19 cellular contexts compared by ENCODE assay signal in the genomic region with DNA sequence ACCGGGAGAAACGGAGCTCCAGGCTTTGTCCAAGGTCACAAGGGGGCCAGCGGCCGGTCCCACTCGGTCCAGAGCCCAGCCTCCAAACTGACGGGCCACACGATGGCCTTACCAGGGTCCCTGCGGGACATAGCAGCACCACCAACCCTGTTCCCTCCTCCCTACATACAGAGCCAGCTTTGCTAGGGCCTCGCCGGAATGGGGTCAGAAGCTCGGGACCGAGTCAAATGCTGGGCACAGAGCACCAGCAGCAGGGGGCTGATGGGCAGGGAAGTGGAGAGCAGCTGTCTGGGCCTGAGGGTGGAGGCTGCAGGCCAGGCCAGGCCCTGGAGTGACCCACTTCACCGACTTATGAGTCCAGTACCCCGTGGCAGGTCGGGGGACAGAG. TPM values are rescaled to one million over a fixed set of nuclear protein-coding genes. Genes with fewer than 3 reads are reported as not detected.
A peak's percentile ranks its signal among the peaks of the same experiment; 100 is the strongest.
DNase-seq lines count a peak whose midpoint lies in the region; ATAC-seq and TF ChIP-seq lines count a peak whose summit lies in the region.
"Had no signal": no experiment of that assay in that cellular context is flagged by ENCODE, and none has a peak within 500 bp of the region (broad histone marks: within the 10 kb centered on the region; RNA-seq: fewer than 3 reads in every experiment).

No MANE protein-coding gene starts in this region.

- H3K27me3 Mint-ChIP-seq in WTC11 (ENCODE audit: low read depth): peaks cover 22% of the 10 kb centered on the region

- H3K9me3 ChIP-seq in SK-N-SH (no peaks in the 10 kb centered on the region), iPS-20b (ENCODE audit: insufficient read depth, low read depth, low read length) (no peaks in the 10 kb centered on the region)
- H3K9me3 ChIP-seq: BLaER1, colonic mucosa, testis had no signal

- H3K4me1 ChIP-seq in SK-N-SH (ENCODE audit: control insufficient read depth in 1 of 2, insufficient read depth in 2 of 2, low read depth in 1 of 2, low read length in 1 of 2): peaks cover 0 to 11% of the 10 kb centered on the region in 2 experiments; a peak in 1 of 4 replicates
- H3K4me1 ChIP-seq in iPS-20b (ENCODE audit: insufficient read depth, low read length): no peaks in the 10 kb centered on the region
- H3K4me1 ChIP-seq: BLaER1, colonic mucosa, testis had no signal

- H3K36me3 ChIP-seq in SK-N-SH (replicated peaks in 1 of 2; ENCODE audit: control insufficient read depth in 1 of 2, insufficient read depth in 2 of 2, low read length in 1 of 2) (no peaks in the 10 kb centered on the region), iPS-20b (ENCODE audit: insufficient read depth, low read depth, low read length) (no peaks in the 10 kb centered on the region)
- H3K36me3 ChIP-seq: BLaER1, colonic mucosa had no signal

- H3K27ac Mint-ChIP-seq in WTC11: no peak overlapping the region
- H3K27ac Mint-ChIP-seq: activated CD4-positive, alpha-beta memory T cell treated with anti-CD3 and anti-CD28 coated beads, Interleukin-2, amount 10 ng/mL, durations not matched to agents 7 days and 5 days; activated naive CD8-positive, alpha-beta T cell treated with anti-CD3 and anti-CD28 coated beads for 36 hours had no signal

- H3K36me3 Mint-ChIP-seq in WTC11: no peaks in the 10 kb centered on the region
- H3K36me3 Mint-ChIP-seq: activated naive CD8-positive, alpha-beta T cell treated with anti-CD3 and anti-CD28 coated beads for 36 hours had no signal

- H3K4me2 ChIP-seq in SK-N-SH: no peak overlapping the region
- H3K4me2 ChIP-seq: BLaER1 had no signal

- no peak for DNase-seq in SK-N-SH
- DNase-seq in WTC11 (ENCODE audit: low spot score): no peak
- DNase-seq in sciatic nerve (ENCODE audit: low spot score): peak; percentile 47
- no peak for DNase-seq in activated CD8-positive, alpha-beta memory T cell treated with anti-CD3 and anti-CD28 coated beads for 24 hours
- DNase-seq: activated CD4-positive, alpha-beta memory T cell treated with anti-CD3 and anti-CD28 coated beads, Interleukin-2, amount 10 ng/mL, durations not matched to agents 7 days and 5 days; activated naive CD8-positive, alpha-beta T cell treated with anti-CD3 and anti-CD28 coated beads for 36 hours; DMS153; HCEC 1CT; KG1; stimulated activated CD8-positive, alpha-beta memory T cell treated with anti-CD3 and anti-CD28 coated beads, Interleukin-4, amount 100 ng/mL, for 48 hours had no signal

- intact Hi-C loops in sciatic nerve (cut with DNase I): no loop called here

- POLR2A ChIA-PET in SK-N-SH (lab: Yijun Ruan, JAX): no interaction called here
- POLR2A ChIA-PET in WTC11 (lab: Charles Lee): no interaction called here

- peaks cover 8% of the 10 kb centered on the region for H3F3A ChIP-seq in SK-N-SH (replicated peaks; ENCODE audit: insufficient read depth)

- peaks cover 10% of the 10 kb centered on the region for H3K4me1 Mint-ChIP-seq in WTC11

- 96% methylated on average over 3 of the region's 15 CpGs for WGBS in SK-N-SH (ENCODE audit: low lambda C conversion rate)

- no peak for TF ChIP-seq EP300 in SK-N-SH (IDR thresholded peaks at IDR 0.05; ENCODE audit: borderline replicate concordance in 1 of 2, low read depth in 1 of 2, low read length in 1 of 2)

- TF ChIP-seq CTCF in SK-N-SH (IDR thresholded peaks at IDR 0.05) (no peak), WTC11 (IDR thresholded peaks at IDR 0.05) (no peak)

- H4K20me1 ChIP-seq in SK-N-SH (ENCODE audit: insufficient read depth): no peaks in the 10 kb centered on the region
- H4K20me1 ChIP-seq: BLaER1 had no signal

- H3K4me3 Mint-ChIP-seq in WTC11: no peak overlapping the region; the same call in 1 of the 2 replicates
- H3K4me3 Mint-ChIP-seq: activated CD4-positive, alpha-beta memory T cell treated with anti-CD3 and anti-CD28 coated beads, Interleukin-2, amount 10 ng/mL, durations not matched to agents 7 days and 5 days; activated naive CD8-positive, alpha-beta T cell treated with anti-CD3 and anti-CD28 coated beads for 36 hours had no signal

- no peaks in the 10 kb centered on the region for H3K9me2 ChIP-seq in SK-N-SH

- no peak for TF ChIP-seq RAD21 in SK-N-SH (IDR thresholded peaks at IDR 0.05; ENCODE audit: low read length)

- H3K9ac ChIP-seq in SK-N-SH: no peak overlapping the region
- H3K9ac ChIP-seq in iPS-20b (ENCODE audit: low read depth, low read length): no peak overlapping the region
- H3K9ac ChIP-seq: BLaER1 had no signal

- H2AFZ ChIP-seq in SK-N-SH (ENCODE audit: low read depth): no peak overlapping the region

- H3K27ac ChIP-seq in SK-N-SH (ENCODE audit: low read depth in 2 of 2, low read length in 1 of 2) (no peak overlapping the region), iPS-20b (ENCODE audit: low read length) (no peak overlapping the region)
- H3K27ac ChIP-seq: BLaER1, colonic mucosa, HL-60, testis had no signal

- CTCF ChIA-PET in SK-N-SH (lab: Yijun Ruan, JAX) (interaction anchor here (0.8 to 1.3 kb wide), 2 partner anchors 14 to 18 kb away, joined by 3 read pairs; no protein-coding TSS in a partner anchor), WTC11 (lab: Charles Lee) (interaction anchor here (0.7 to 4.7 kb wide), 5 partner anchors 14 to 49 kb away, joined by 3 to 15 read pairs (median 5); no protein-coding TSS in a partner anchor)

- no peaks in the 10 kb centered on the region for H3K9me3 Mint-ChIP-seq in WTC11
- H3K9me3 Mint-ChIP-seq: activated CD4-positive, alpha-beta memory T cell treated with anti-CD3 and anti-CD28 coated beads, Interleukin-2, amount 10 ng/mL, durations not matched to agents 7 days and 5 days; activated naive CD8-positive, alpha-beta T cell treated with anti-CD3 and anti-CD28 coated beads for 36 hours had no signal

- H3K4me3 ChIP-seq in SK-N-SH (ENCODE audit: low read depth in 2 of 2, low read length in 1 of 2) (no peak overlapping the region), iPS-20b (ENCODE audit: low read length) (peak overlapping the region; percentile 65; the same call in 1 of the 2 replicates)
- H3K4me3 ChIP-seq: BLaER1 had no signal

- no peaks in the 10 kb centered on the region for H3K79me2 ChIP-seq in SK-N-SH (ENCODE audit: insufficient read depth)

- peak; percentile 11 for ATAC-seq in SK-N-SH treated with all-trans-retinoic acid at 6 μM for 48 hours
- ATAC-seq in WTC11: peak; percentile 13
- peak; percentile 43 for ATAC-seq in sciatic nerve
- ATAC-seq in GM21515 (IDR thresholded peaks at IDR 0.05; ENCODE audit: unreplicated experiment): no peak
- ATAC-seq in GM21390 (IDR thresholded peaks at IDR 0.05; ENCODE audit: unreplicated experiment): no peak

- H3K27me3 ChIP-seq in SK-N-SH (ENCODE audit: insufficient read depth) (no peaks in the 10 kb centered on the region), iPS-20b (ENCODE audit: insufficient read depth, low read length) (peaks cover 43% of the 10 kb centered on the region)
- H3K27me3 ChIP-seq: colonic mucosa, testis had no signal

TF ChIP-seq in SK-N-SH treated with all-trans-retinoic acid at 6 μM for 48 hours, 23 proteins besides CTCF, POLR2A, EP300 and RAD21 (continues in another document):
- TF ChIP-seq, protein P1, sequence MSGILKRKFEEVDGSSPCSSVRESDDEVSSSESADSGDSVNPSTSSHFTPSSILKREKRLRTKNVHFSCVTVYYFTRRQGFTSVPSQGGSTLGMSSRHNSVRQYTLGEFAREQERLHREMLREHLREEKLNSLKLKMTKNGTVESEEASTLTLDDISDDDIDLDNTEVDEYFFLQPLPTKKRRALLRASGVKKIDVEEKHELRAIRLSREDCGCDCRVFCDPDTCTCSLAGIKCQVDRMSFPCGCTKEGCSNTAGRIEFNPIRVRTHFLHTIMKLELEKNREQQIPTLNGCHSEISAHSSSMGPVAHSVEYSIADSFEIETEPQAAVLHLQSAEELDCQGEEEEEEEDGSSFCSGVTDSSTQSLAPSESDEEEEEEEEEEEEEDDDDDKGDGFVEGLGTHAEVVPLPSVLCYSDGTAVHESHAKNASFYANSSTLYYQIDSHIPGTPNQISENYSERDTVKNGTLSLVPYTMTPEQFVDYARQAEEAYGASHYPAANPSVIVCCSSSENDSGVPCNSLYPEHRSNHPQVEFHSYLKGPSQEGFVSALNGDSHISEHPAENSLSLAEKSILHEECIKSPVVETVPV (CRISPR knock-in tag; IDR thresholded peaks at IDR 0.05): no peak

TF ChIP-seq in SK-N-SH, 30 proteins besides CTCF, POLR2A, EP300 and RAD21 (continues in another document):
- TF ChIP-seq RCOR1 (IDR thresholded peaks at IDR 0.05; ENCODE audit: low read length) (no peak), FOXM1 (IDR thresholded peaks at IDR 0.05; ENCODE audit: low read depth) (no peak), FOXJ3 (CRISPR knock-in tag; IDR thresholded peaks at IDR 0.05) (no peak), GABPA (IDR thresholded peaks at IDR 0.05; ENCODE audit: low read depth) (no peak), NRF1 (IDR thresholded peaks at IDR 0.05; ENCODE audit: low read depth, low read length) (no peak), YY1 (IDR thresholded peaks at IDR 0.05; ENCODE audit: low read depth) (no peak), NFIC (IDR thresholded peaks at IDR 0.05; ENCODE audit: borderline replicate concordance) (no peak)

TF ChIP-seq in WTC11, 78 proteins besides CTCF, POLR2A, EP300 and RAD21:
- TF ChIP-seq, protein P2, sequence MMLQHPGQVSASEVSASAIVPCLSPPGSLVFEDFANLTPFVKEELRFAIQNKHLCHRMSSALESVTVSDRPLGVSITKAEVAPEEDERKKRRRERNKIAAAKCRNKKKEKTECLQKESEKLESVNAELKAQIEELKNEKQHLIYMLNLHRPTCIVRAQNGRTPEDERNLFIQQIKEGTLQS (CRISPR knock-in tag; conservative IDR thresholded peaks at IDR 0.05): no peak
- TF ChIP-seq SMAD4 (CRISPR knock-in tag; IDR thresholded peaks at IDR 0.05): no peak
- TF ChIP-seq ETV6 (CRISPR knock-in tag; IDR thresholded peaks at IDR 0.05): no peak
- peak; percentile 90 for TF ChIP-seq ZNF121 (CRISPR knock-in tag; IDR thresholded peaks at IDR 0.05)
TF ChIP-seq in WTC11: peak in this region for 1.

RNA-seq across cellular contexts. Expression of a gene that starts 14.9 kb away (rescaled TPM):
- polyA plus RNA-seq in SK-N-SH (2012; rRNA removed): 0.97 and 1.3 TPM in 2 replicates
- polyA plus RNA-seq in SK-N-SH (2012; cell fraction: cytosol; rRNA removed): 0.70 and 1.0 TPM in 2 replicates
- polyA plus RNA-seq in SK-N-SH (2012; cell fraction: nucleus; rRNA removed): 1.1 and 1.4 TPM in 2 replicates
- 3.4 to 8.4 TPM (median 5.7 TPM) in 3 replicates for total RNA-seq in WTC11 (2021)
- total RNA-seq in sciatic nerve: 1.2 TPM
- total RNA-seq: activated CD4-positive, alpha-beta memory T cell treated with anti-CD3 and anti-CD28 coated beads, Interleukin-2, amount 10 ng/mL, durations not matched to agents 7 days and 5 days; activated naive CD8-positive, alpha-beta T cell treated with anti-CD3 and anti-CD28 coated beads for 36 hours; T-helper 1 cell treated with Interleukin-12 subunit alpha and Interleukin-12 subunit beta and Interleukin-4 antibody, amounts not matched to agents 30 ng/mL and 1 ng/mL, for 36 hours had no signal

Comparison
In these comparisons a context has a peak if more than half of its experiments do, and no peak if none do; other contexts are left out.
1. ATAC-seq: peak in SK-N-SH treated with all-trans-retinoic acid at 6 μM for 48 hours (single experiment), WTC11 (single experiment) and sciatic nerve (single experiment); none in GM21515 (single experiment) and GM21390 (single experiment).